In the genomic region with DNA sequence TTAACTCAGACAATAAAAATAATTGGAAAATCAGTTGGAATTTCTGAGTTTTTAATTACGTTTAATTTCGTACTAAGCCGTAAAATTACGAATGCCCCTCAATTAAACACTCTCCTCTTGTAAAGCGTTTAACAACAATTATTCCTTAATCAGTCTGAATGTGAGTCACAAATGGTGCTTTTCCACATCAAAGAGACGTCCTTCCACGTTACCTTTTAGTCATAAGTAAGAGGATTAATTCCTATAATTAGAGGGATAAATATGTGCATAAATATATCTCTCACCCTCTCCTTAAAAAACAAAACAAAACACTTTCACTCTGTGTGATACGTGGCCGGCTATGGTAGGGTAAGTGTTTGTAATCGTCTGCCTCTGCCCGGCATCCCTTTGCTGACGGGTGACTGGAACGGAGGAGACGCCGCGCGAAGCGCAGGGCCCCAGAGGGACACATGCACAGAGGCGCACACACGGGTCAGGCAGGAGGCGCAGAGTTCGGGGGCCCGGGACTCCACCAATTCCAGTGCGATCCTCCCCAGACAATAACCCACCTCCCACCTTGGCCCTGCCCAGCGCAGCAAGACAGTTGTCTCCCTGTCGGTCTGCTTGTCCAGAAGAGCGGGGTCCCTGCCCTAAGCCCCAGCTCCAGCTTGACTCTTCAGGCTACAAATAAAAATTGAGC, we compare ENCODE assay signal across 9 cellular contexts.
DNase-seq lines count a peak whose midpoint lies in the region; ATAC-seq and TF ChIP-seq lines count a peak whose summit lies in the region.
"Had no signal": no experiment of that assay in that cellular context is flagged by ENCODE, and none has a peak within 500 bp of the region (broad histone marks: within the 10 kb centered on the region; RNA-seq: fewer than 3 reads in every experiment).

No MANE protein-coding gene starts in this region.

- DNase-seq in astrocyte of the cerebellum (ENCODE audit: low read depth) (no peak), skeletal muscle cell (ENCODE audit: low read depth) (no peak)
- no peak for DNase-seq in stimulated activated CD4-positive, alpha-beta T cell treated with anti-CD3 and anti-CD28 coated beads, Interleukin-2, amount 100 ng/mL, for 24 hours
- DNase-seq: effector memory CD8-positive, alpha-beta T cell had no signal

- no peaks in the 10 kb centered on the region for H3K36me3 ChIP-seq in HEK293 (ENCODE audit: control insufficient read depth in 2 of 2, insufficient read depth in 1 of 2, low read length in 2 of 2)
- H3K36me3 ChIP-seq in iPS-18a (ENCODE audit: control insufficient read depth, low read depth, low read length) = no peaks in the 10 kb centered on the region

- H3K9me3 ChIP-seq in HEK293 (ENCODE audit: control insufficient read depth, insufficient read depth, low read depth, low read length) = no peaks in the 10 kb centered on the region
- H3K9me3 ChIP-seq in iPS-18a (ENCODE audit: control insufficient read depth, low read depth, low read length) = no peaks in the 10 kb centered on the region

- POLR2A ChIA-PET in HEK293 (lab: Yijun Ruan, JAX) = interaction anchor here (1.4 kb wide), 1 partner anchor 9 kb away, joined by 7 read pairs; a partner anchor contains a TSS

- CTCF ChIA-PET in HEK293 (lab: Yijun Ruan, JAX) = interaction anchor here (1.2 kb wide), 1 partner anchor 695 kb away, joined by 7 read pairs; no protein-coding TSS in a partner anchor

- ATAC-seq in HG03457 (IDR thresholded peaks at IDR 0.05; ENCODE audit: unreplicated experiment) (no peak), HG02884 (IDR thresholded peaks at IDR 0.05; ENCODE audit: unreplicated experiment) (no peak), GM21723 (IDR thresholded peaks at IDR 0.05; ENCODE audit: unreplicated experiment) (no peak)
- ATAC-seq: effector memory CD8-positive, alpha-beta T cell had no signal

- no peak overlapping the region for H3K9ac ChIP-seq in iPS-18a (ENCODE audit: low read length)

- peak overlapping the region; percentile 47; the same call in 1 of the 2 replicates for H3K27ac ChIP-seq in HEK293 (ENCODE audit: extremely low read depth, low read depth, low read length)
- H3K27ac ChIP-seq in iPS-18a (ENCODE audit: low read length) = no peak overlapping the region

- in situ Hi-C loops in astrocyte of the cerebellum (cut with HindIII; ENCODE audit: low sequenced_read_pairs) = loop anchor here (25.0 kb wide), 1 partner anchor 223 kb away; no protein-coding TSS in a partner anchor

- no peak overlapping the region for H3K4me3 ChIP-seq in HEK293 (ENCODE audit: low read depth, low read length)
- H3K4me3 ChIP-seq in astrocyte of the cerebellum (ENCODE audit: low read depth, low read length) = peak overlapping the region; percentile 35
- H3K4me3 ChIP-seq in iPS-18a (ENCODE audit: low read length) = peak overlapping the region; percentile 76
- peak overlapping the region; percentile 41 for H3K4me3 ChIP-seq in skeletal muscle cell (ENCODE audit: low read depth, low read length)

- H3K27me3 ChIP-seq in iPS-18a (ENCODE audit: control insufficient read depth, insufficient read depth, low read length) = peaks cover 89% of the 10 kb centered on the region

- H3K4me1 ChIP-seq in HEK293 (ENCODE audit: control insufficient read depth, insufficient read depth, low read length) (peaks cover 5% of the 10 kb centered on the region; the same call in 1 of the 2 replicates), iPS-18a (ENCODE audit: control insufficient read depth, low read depth, low read length) (peaks cover 40% of the 10 kb centered on the region)

- TF ChIP-seq CTCF in HEK293 (tag by site-specific recombination; IDR thresholded peaks at IDR 0.05) = no peak
- no peak for TF ChIP-seq CTCF in astrocyte of the cerebellum (IDR thresholded peaks at IDR 0.05; ENCODE audit: low read depth, low read length, missing control alignments)

TF ChIP-seq in HEK293, 187 proteins besides CTCF, POLR2A, EP300 and RAD21 (continues in another document):
- TF ChIP-seq, protein P1, sequence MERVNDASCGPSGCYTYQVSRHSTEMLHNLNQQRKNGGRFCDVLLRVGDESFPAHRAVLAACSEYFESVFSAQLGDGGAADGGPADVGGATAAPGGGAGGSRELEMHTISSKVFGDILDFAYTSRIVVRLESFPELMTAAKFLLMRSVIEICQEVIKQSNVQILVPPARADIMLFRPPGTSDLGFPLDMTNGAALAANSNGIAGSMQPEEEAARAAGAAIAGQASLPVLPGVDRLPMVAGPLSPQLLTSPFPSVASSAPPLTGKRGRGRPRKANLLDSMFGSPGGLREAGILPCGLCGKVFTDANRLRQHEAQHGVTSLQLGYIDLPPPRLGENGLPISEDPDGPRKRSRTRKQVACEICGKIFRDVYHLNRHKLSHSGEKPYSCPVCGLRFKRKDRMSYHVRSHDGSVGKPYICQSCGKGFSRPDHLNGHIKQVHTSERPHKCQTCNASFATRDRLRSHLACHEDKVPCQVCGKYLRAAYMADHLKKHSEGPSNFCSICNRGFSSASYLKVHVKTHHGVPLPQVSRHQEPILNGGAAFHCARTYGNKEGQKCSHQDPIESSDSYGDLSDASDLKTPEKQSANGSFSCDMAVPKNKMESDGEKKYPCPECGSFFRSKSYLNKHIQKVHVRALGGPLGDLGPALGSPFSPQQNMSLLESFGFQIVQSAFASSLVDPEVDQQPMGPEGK (tag by site-specific recombination; IDR thresholded peaks at IDR 0.05) = 0 out of 2 replicates have a peak, but pooled peaks have one; percentile 14
- TF ChIP-seq, protein P2, sequence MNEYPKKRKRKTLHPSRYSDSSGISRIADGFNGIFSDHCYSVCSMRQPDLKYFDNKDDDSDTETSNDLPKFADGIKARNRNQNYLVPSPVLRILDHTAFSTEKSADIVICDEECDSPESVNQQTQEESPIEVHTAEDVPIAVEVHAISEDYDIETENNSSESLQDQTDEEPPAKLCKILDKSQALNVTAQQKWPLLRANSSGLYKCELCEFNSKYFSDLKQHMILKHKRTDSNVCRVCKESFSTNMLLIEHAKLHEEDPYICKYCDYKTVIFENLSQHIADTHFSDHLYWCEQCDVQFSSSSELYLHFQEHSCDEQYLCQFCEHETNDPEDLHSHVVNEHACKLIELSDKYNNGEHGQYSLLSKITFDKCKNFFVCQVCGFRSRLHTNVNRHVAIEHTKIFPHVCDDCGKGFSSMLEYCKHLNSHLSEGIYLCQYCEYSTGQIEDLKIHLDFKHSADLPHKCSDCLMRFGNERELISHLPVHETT (tag by site-specific recombination; IDR thresholded peaks at IDR 0.05) = no peak
- no peak for TF ChIP-seq SP7 (tag by site-specific recombination; IDR thresholded peaks at IDR 0.05)
- TF ChIP-seq GLI2 (tag by site-specific recombination; IDR thresholded peaks at IDR 0.05; ENCODE audit: borderline replicate concordance, low read depth) = no peak
- no peak for TF ChIP-seq KLF1 (tag by site-specific recombination; IDR thresholded peaks at IDR 0.05)
- TF ChIP-seq ZNF335 (tag by site-specific recombination; conservative IDR thresholded peaks at IDR 0.05) = peak; percentile 10; the same call in 1 of the 2 replicates
- TF ChIP-seq ZNF112 (tag by site-specific recombination; IDR thresholded peaks at IDR 0.05) = no peak
- no peak for TF ChIP-seq GLI4 (tag by site-specific recombination; IDR thresholded peaks at IDR 0.05)
- 0 out of 2 replicates have a peak, but pooled peaks have one; percentile 28 for TF ChIP-seq TCF7L2 (IDR thresholded peaks at IDR 0.05; ENCODE audit: borderline replicate concordance, low read depth, low read length)
- TF ChIP-seq, protein P3, sequence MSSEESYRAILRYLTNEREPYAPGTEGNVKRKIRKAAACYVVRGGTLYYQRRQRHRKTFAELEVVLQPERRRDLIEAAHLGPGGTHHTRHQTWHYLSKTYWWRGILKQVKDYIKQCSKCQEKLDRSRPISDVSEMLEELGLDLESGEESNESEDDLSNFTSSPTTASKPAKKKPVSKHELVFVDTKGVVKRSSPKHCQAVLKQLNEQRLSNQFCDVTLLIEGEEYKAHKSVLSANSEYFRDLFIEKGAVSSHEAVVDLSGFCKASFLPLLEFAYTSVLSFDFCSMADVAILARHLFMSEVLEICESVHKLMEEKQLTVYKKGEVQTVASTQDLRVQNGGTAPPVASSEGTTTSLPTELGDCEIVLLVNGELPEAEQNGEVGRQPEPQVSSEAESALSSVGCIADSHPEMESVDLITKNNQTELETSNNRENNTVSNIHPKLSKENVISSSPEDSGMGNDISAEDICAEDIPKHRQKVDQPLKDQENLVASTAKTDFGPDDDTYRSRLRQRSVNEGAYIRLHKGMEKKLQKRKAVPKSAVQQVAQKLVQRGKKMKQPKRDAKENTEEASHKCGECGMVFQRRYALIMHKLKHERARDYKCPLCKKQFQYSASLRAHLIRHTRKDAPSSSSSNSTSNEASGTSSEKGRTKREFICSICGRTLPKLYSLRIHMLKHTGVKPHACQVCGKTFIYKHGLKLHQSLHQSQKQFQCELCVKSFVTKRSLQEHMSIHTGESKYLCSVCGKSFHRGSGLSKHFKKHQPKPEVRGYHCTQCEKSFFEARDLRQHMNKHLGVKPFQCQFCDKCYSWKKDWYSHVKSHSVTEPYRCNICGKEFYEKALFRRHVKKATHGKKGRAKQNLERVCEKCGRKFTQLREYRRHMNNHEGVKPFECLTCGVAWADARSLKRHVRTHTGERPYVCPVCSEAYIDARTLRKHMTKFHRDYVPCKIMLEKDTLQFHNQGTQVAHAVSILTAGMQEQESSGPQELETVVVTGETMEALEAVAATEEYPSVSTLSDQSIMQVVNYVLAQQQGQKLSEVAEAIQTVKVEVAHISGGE (tag by site-specific recombination; conservative IDR thresholded peaks at IDR 0.05; ENCODE audit: low read depth) = peak; percentile 18; the same call in 1 of the 2 replicates
- no peak for TF ChIP-seq HOXD13 (CRISPR knock-in tag; IDR thresholded peaks at IDR 0.05; ENCODE audit: borderline replicate concordance)
- TF ChIP-seq, protein P4, sequence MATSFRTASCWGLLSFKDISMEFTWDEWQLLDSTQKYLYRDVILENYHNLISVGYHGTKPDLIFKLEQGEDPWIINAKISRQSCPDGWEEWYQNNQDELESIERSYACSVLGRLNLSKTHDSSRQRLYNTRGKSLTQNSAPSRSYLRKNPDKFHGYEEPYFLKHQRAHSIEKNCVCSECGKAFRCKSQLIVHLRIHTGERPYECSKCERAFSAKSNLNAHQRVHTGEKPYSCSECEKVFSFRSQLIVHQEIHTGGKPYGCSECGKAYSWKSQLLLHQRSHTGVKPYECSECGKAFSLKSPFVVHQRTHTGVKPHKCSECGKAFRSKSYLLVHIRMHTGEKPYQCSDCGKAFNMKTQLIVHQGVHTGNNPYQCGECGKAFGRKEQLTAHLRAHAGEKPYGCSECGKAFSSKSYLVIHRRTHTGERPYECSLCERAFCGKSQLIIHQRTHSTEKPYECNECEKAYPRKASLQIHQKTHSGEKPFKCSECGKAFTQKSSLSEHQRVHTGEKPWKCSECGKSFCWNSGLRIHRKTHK (tag by site-specific recombination; IDR thresholded peaks at IDR 0.05) = no peak
